In genomic region chr5:132461671-132462070, GRCh38 we compare ENCODE assay signal across 22 cellular contexts. TPM values are rescaled to one million over a fixed set of nuclear protein-coding genes. Genes with fewer than 3 reads are reported as not detected.
DNase-seq lines count a peak whose midpoint lies in the region; ATAC-seq and TF ChIP-seq lines count a peak whose summit lies in the region.
"Had no signal": no experiment of that assay in that cellular context is flagged by ENCODE, and none has a peak within 500 bp of the region (broad histone marks: within the 10 kb centered on the region; RNA-seq: fewer than 3 reads in every experiment).

No MANE protein-coding gene starts in this region.

- no peak overlapping the region for H2AFZ ChIP-seq in PC-9

- no peak overlapping the region for H3K4me3 Mint-ChIP-seq in activated CD8-positive, alpha-beta memory T cell treated with anti-CD3 and anti-CD28 coated beads, Interleukin-2, amount 10 ng/mL, durations not matched to agents 7 days and 5 days
- peak overlapping the region; percentile 43 to 91 (median 59) for H3K4me3 Mint-ChIP-seq in immature natural killer cell

- H3K4me3 ChIP-seq in transverse colon, result no peak overlapping the region
- H3K4me3 ChIP-seq in PC-9, result no peak overlapping the region
- H3K4me3 ChIP-seq: lower lobe of right lung, mucosa of descending colon, psoas muscle, stomach, tibial artery had no signal

- H3K4me1 Mint-ChIP-seq in activated CD8-positive, alpha-beta memory T cell treated with anti-CD3 and anti-CD28 coated beads, Interleukin-2, amount 10 ng/mL, durations not matched to agents 7 days and 5 days, result peaks cover 94% of the 10 kb centered on the region
- H3K4me1 Mint-ChIP-seq in immature natural killer cell, result peaks cover 100% of the 10 kb centered on the region in 2 donors

- H3K27me3 ChIP-seq in transverse colon (no peaks in the 10 kb centered on the region), PC-9 (ENCODE audit: insufficient read depth, low read depth) (no peaks in the 10 kb centered on the region)
- H3K27me3 ChIP-seq: stomach, tibial artery had no signal

- no peak for TF ChIP-seq EP300 in transverse colon (IDR thresholded peaks at IDR 0.05; ENCODE audit: low read depth)

- intact Hi-C loops in transverse colon (cut with DNase I; ENCODE audit: low total_unique reads) (no loop called here), PC-9 (cut with micrococcal nuclease; ENCODE audit: unreplicated experiment) (no loop called here)

- in situ Hi-C loops in transverse colon (cut with MboI; ENCODE audit: low pct_ligation_motif_present in 1 of 4, low pct_unique_long_range_greater_than_20kb in 1 of 4, low sequenced_read_pairs in 3 of 4), result no loop called here
- in situ Hi-C loops in GM13976 (cut with MboI; ENCODE audit: low sequenced_read_pairs, unreplicated experiment), result no loop called here

- peaks cover 59% of the 10 kb centered on the region for H3K36me3 ChIP-seq in KOPT-K1 (ENCODE audit: insufficient read depth, low read length)
- no peaks in the 10 kb centered on the region for H3K36me3 ChIP-seq in transverse colon
- no peaks in the 10 kb centered on the region for H3K36me3 ChIP-seq in PC-9 (ENCODE audit: low read depth)
- H3K36me3 ChIP-seq: tibial artery had no signal

- H3K27ac Mint-ChIP-seq in activated CD8-positive, alpha-beta memory T cell treated with anti-CD3 and anti-CD28 coated beads, Interleukin-2, amount 10 ng/mL, durations not matched to agents 7 days and 5 days, result peak overlapping the region; percentile 68
- peak overlapping the region; percentile 98 to 100 (median 100) for H3K27ac Mint-ChIP-seq in immature natural killer cell

- TF ChIP-seq CTCF in transverse colon (IDR thresholded peaks at IDR 0.05) (no peak), GM13976 (IDR thresholded peaks at IDR 0.05; ENCODE audit: borderline replicate concordance, control extremely low read depth, extremely low read depth, insufficient read depth, missing control alignments) (no peak), PC-9 (conservative IDR thresholded peaks at IDR 0.05) (no peak)

- H3F3A ChIP-seq in PC-9 (ENCODE audit: insufficient read depth, low read depth), result peaks cover 14% of the 10 kb centered on the region

- H3K27ac ChIP-seq in KOPT-K1 (ENCODE audit: low read depth, low read length, poor library complexity, severe bottlenecking) (peak overlapping the region; percentile 99), transverse colon (peak overlapping the region in 3 of 4 donors; percentile 15 to 87 (median 25)), PC-9 (no peak overlapping the region)
- H3K27ac ChIP-seq: epithelial cell of prostate, psoas muscle, tibial artery had no signal

- no peaks in the 10 kb centered on the region for H3K9me2 ChIP-seq in PC-9 (ENCODE audit: insufficient read depth)

- no peaks in the 10 kb centered on the region for H3K9me3 Mint-ChIP-seq in activated CD8-positive, alpha-beta memory T cell treated with anti-CD3 and anti-CD28 coated beads, Interleukin-2, amount 10 ng/mL, durations not matched to agents 7 days and 5 days (ENCODE audit: low read depth)
- no peaks in the 10 kb centered on the region for H3K9me3 Mint-ChIP-seq in immature natural killer cell

- no peaks in the 10 kb centered on the region for H3K9me3 ChIP-seq in KOPT-K1 (ENCODE audit: insufficient read depth, low read length, poor library complexity, severe bottlenecking)
- no peaks in the 10 kb centered on the region for H3K9me3 ChIP-seq in transverse colon
- no peaks in the 10 kb centered on the region for H3K9me3 ChIP-seq in PC-9 (ENCODE audit: insufficient read depth, low read depth)
- H3K9me3 ChIP-seq: lower lobe of right lung, mucosa of descending colon, psoas muscle, stomach, tibial artery had no signal

- TF ChIP-seq POLR2A in transverse colon (IDR thresholded peaks at IDR 0.05), result no peak

- POLR2A ChIA-PET in PC-9 (lab: Charles Lee; ENCODE audit: unreplicated experiment), result no interaction called here

- peaks cover 45% of the 10 kb centered on the region for H3K36me3 Mint-ChIP-seq in activated CD8-positive, alpha-beta memory T cell treated with anti-CD3 and anti-CD28 coated beads, Interleukin-2, amount 10 ng/mL, durations not matched to agents 7 days and 5 days
- peaks cover 23 to 33% (median 33%) of the 10 kb centered on the region in 3 donors for H3K36me3 Mint-ChIP-seq in immature natural killer cell

- H4K20me1 ChIP-seq in PC-9 (ENCODE audit: insufficient read depth), result no peaks in the 10 kb centered on the region

- no peaks in the 10 kb centered on the region for H3K27me3 Mint-ChIP-seq in activated CD8-positive, alpha-beta memory T cell treated with anti-CD3 and anti-CD28 coated beads, Interleukin-2, amount 10 ng/mL, durations not matched to agents 7 days and 5 days
- H3K27me3 Mint-ChIP-seq in immature natural killer cell (ENCODE audit: low read depth in 3 of 3), result peaks cover 31 to 47% (median 31%) of the 10 kb centered on the region in 3 donors

- H3K4me2 ChIP-seq in PC-9, result no peak overlapping the region

- no peak for ATAC-seq in activated CD8-positive, alpha-beta memory T cell treated with anti-CD3 and anti-CD28 coated beads, Interleukin-2, amount 10 ng/mL, durations not matched to agents 7 days and 5 days
- ATAC-seq: lower lobe of right lung, mucosa of descending colon, psoas muscle had no signal

- no peaks in the 10 kb centered on the region for H3K79me2 ChIP-seq in PC-9 (ENCODE audit: low read depth)

- WGBS in transverse colon (ENCODE audit: low coverage in 1 of 2), 2 donors, result 63 to 64% methylated on average over 1 of the region's 1 CpG

- no TSS peak for BruUV-seq in PC-9 (replicated peaks; lab: Mats Ljungman, UMichigan)

- H3K4me1 ChIP-seq in transverse colon (peaks cover 69 to 98% (median 81%) of the 10 kb centered on the region in 4 donors), PC-9 (replicated peaks; ENCODE audit: insufficient read depth) (peaks cover 44% of the 10 kb centered on the region)

- no peak for DNase-seq in activated CD8-positive, alpha-beta memory T cell treated with anti-CD3 and anti-CD28 coated beads, Interleukin-2, amount 10 ng/mL, durations not matched to agents 7 days and 5 days
- DNase-seq in activated CD8-positive, alpha-beta memory T cell treated with anti-CD3 and anti-CD28 coated beads for 24 hours, result no peak
- DNase-seq in immature natural killer cell (no peak), transverse colon (no peak), GM13976 (ENCODE audit: low spot score) (no peak), PC-9 (no peak), NCI-H524 treated with DMSO at 0.1 percent for 48 hours (lab: John Stamatoyannopoulos, UW) (no peak)
- DNase-seq: activated CD4-positive, alpha-beta T cell treated with anti-CD3 and anti-CD28 coated beads for 1 hour; cerebellar nuclear complex; EL; KBM-7; lower lobe of right lung; NCI-H1417 treated with DMSO at 0.1 percent for 48 hours; NCI-H446 treated with DMSO at 0.1 percent for 48 hours; psoas muscle; SIG-M5; stimulated activated CD4-positive, alpha-beta T cell treated with anti-CD3 and anti-CD28 coated beads, Interleukin-15, amount 100 ng/mL, for 24 hours; stomach had no signal

- CTCF ChIA-PET in activated CD8-positive, alpha-beta memory T cell treated with anti-CD3 and anti-CD28 coated beads, Interleukin-2, amount 10 ng/mL, durations not matched to agents 7 days and 5 days (lab: Charles Lee), result no interaction called here
- CTCF ChIA-PET in PC-9 (lab: Charles Lee), result no interaction called here

RNA-seq across cellular contexts. Expression of gene IRF1, which starts 28.9 kb away (rescaled TPM):
- 100 to 1,000 TPM; 205 to 223 TPM for total RNA-seq in activated CD8-positive, alpha-beta memory T cell treated with anti-CD3 and anti-CD28 coated beads, Interleukin-2, amount 10 ng/mL, durations not matched to agents 7 days and 5 days
- polyA plus RNA-seq in immature natural killer cell, result 100 to 1,000 TPM; 349 to 460 (median 371) TPM
- 10 to 100 TPM; 40.8 to 86.9 (median 65.5) TPM for total RNA-seq in transverse colon
- 27.1 and 38.9 TPM in 2 replicates for total RNA-seq in PC-9 (2021)
